Comparison of ENCODE assay signal across 8 cellular contexts in genomic region chr14:62117010-62117717, GRCh38.
DNase-seq lines count a peak whose midpoint lies in the region; ATAC-seq lines count a peak whose summit lies in the region.

No MANE protein-coding gene starts in this region.

- no peaks in the 10 kb centered on the region for H3K36me3 ChIP-seq in ACC112 (ENCODE audit: insufficient read depth, low read length)
- no peaks in the 10 kb centered on the region for H3K36me3 ChIP-seq in NT2/D1 (ENCODE audit: insufficient read depth, insufficient read length, low read length)
- no peaks in the 10 kb centered on the region for H3K36me3 ChIP-seq in subcutaneous abdominal adipose tissue (ENCODE audit: control insufficient read depth in 5 of 5, insufficient read depth in 5 of 5, low read length in 5 of 5)

- peak overlapping the region; percentile 71 for H3K4me3 ChIP-seq in ACC112 (ENCODE audit: low read depth, low read length)
- peak overlapping the region; percentile 44 for H3K4me3 ChIP-seq in NT2/D1 (ENCODE audit: insufficient read length, low read depth)
- H3K4me3 ChIP-seq in subcutaneous abdominal adipose tissue (ENCODE audit: low read depth in 1 of 5, low read length in 5 of 5), result peak overlapping the region; percentile 38 to 81 (median 54)

- no peaks in the 10 kb centered on the region for H3K79me2 ChIP-seq in ACC112 (ENCODE audit: control insufficient read depth, insufficient read depth, low read length, unreplicated experiment)

- H2AFZ ChIP-seq in ACC112 (ENCODE audit: low read length, unreplicated experiment), result no peak overlapping the region

- H3K9me3 ChIP-seq in NT2/D1 (ENCODE audit: insufficient read depth, low read length) (no peaks in the 10 kb centered on the region), subcutaneous abdominal adipose tissue (ENCODE audit: control insufficient read depth in 5 of 5, low read length in 5 of 5) (no peaks in the 10 kb centered on the region)

- H3K27ac ChIP-seq in ACC112 (ENCODE audit: low read depth, low read length) (no peak overlapping the region), subcutaneous abdominal adipose tissue (ENCODE audit: low read depth, low read length) (no peak overlapping the region)

- no peaks in the 10 kb centered on the region for H3K4me1 ChIP-seq in ACC112 (ENCODE audit: control insufficient read depth, insufficient read depth, low read length, unreplicated experiment)
- H3K4me1 ChIP-seq in NT2/D1 (ENCODE audit: insufficient read depth, insufficient read length), result no peaks in the 10 kb centered on the region
- peaks cover 0 to 15% (median 11%) of the 10 kb centered on the region in 5 donors for H3K4me1 ChIP-seq in subcutaneous abdominal adipose tissue (ENCODE audit: control insufficient read depth in 5 of 5, insufficient read depth in 5 of 5, low read length in 5 of 5)

- H3K9ac ChIP-seq in NT2/D1 (ENCODE audit: insufficient read length, low read depth), result no peak overlapping the region
- peak overlapping the region in 2 of 5 donors; percentile 7 to 47 for H3K9ac ChIP-seq in subcutaneous abdominal adipose tissue (ENCODE audit: low read length in 5 of 5)

- DNase-seq in NT2/D1 (ENCODE audit: low read depth, low spot score) (peak; percentile 82), germinal center (ENCODE audit: low spot score) (peak; percentile 83), nucleus accumbens (lab: John Stamatoyannopoulos, UW) (peak; percentile 16 to 95 (median 78))
- peak; percentile 13 for DNase-seq in activated gamma-delta T cell treated with anti-CD3 and anti-CD28 coated beads, Interleukin-2, amount 50 U/mL, for 16 hours (ENCODE audit: low read depth)

- H3K27me3 ChIP-seq in ACC112 (ENCODE audit: insufficient read depth, low read length), result peaks cover 60% of the 10 kb centered on the region
- H3K27me3 ChIP-seq in NT2/D1 (ENCODE audit: insufficient read depth, insufficient read length), result peaks cover 47% of the 10 kb centered on the region
- H3K27me3 ChIP-seq in subcutaneous abdominal adipose tissue (ENCODE audit: control insufficient read depth in 5 of 5, insufficient read depth in 4 of 5, low read length in 5 of 5), result peaks cover 10 to 33% (median 14%) of the 10 kb centered on the region in 5 donors

- peak; percentile 89 for ATAC-seq in GM19043 (IDR thresholded peaks at IDR 0.05; ENCODE audit: low read depth, unreplicated experiment)
- peak; percentile 88 for ATAC-seq in HG03378 (IDR thresholded peaks at IDR 0.05; ENCODE audit: unreplicated experiment)

Comparison
In these comparisons a context has a peak if more than half of its experiments do, and no peak if none do; other contexts are left out.
1. DNase-seq: peak in every context shown above with its lines; median percentile 83 in germinal center; 82 in NT2/D1; 78 in nucleus accumbens; 13 in activated gamma-delta T cell treated with anti-CD3 and anti-CD28 coated beads, Interleukin-2, amount 50 U/mL, for 16 hours.